Comparison of ENCODE assay signal across 14 cellular contexts in the genomic region with DNA sequence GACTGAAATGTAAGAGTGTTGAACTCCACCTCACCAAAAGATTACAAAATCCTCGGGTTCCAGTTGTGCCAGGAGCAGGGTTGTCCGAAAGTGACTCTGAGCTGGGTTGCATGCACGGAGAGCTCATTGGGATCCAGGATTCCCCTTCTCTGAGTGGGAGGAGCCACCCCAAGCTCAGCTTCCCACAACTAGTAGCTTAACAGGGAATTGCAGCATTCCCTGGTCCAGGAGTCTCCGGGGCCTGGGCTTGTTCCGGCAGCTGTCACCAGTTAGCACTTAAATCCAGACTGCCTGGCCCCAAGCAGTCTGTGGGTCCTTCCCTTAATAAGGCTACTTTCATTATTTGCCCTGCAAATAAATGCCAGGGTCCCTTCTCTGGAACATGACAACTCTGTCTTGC. TPM values are rescaled to one million over a fixed set of nuclear protein-coding genes. Genes with fewer than 3 reads are reported as not detected.
DNase-seq lines count a peak whose midpoint lies in the region; ATAC-seq and TF ChIP-seq lines count a peak whose summit lies in the region.
"Had no signal": no experiment of that assay in that cellular context is flagged by ENCODE, and none has a peak within 500 bp of the region (broad histone marks: within the 10 kb centered on the region; RNA-seq: fewer than 3 reads in every experiment).

No MANE protein-coding gene starts in this region.

- H3K27ac ChIP-seq in RWPE2 (ENCODE audit: poor library complexity, severe bottlenecking), result no peak overlapping the region

- ATAC-seq in RWPE2 (ENCODE audit: low read depth), result peak; percentile 35; the same call in 1 of the 3 replicates

- CTCF ChIA-PET in Calu3 (lab: Charles Lee), result interaction anchor here (0.9 kb wide), 1 partner anchor 30 kb away, joined by 5 read pairs; no protein-coding TSS in a partner anchor

- intact Hi-C loops in Calu3 (cut with micrococcal nuclease; ENCODE audit: unreplicated experiment), result no loop called here

- H3K27me3 Mint-ChIP-seq in Calu3 (ENCODE audit: unreplicated experiment), result no peaks in the 10 kb centered on the region
- H3K27me3 Mint-ChIP-seq in osteocyte (ENCODE audit: unreplicated experiment), result peaks cover 25% of the 10 kb centered on the region

- H3K36me3 ChIP-seq in RWPE2 (ENCODE audit: low read depth), result no peaks in the 10 kb centered on the region
- H3K36me3 ChIP-seq in H7 (replicated peaks; ENCODE audit: control insufficient read depth, insufficient read depth, low read length), result no peaks in the 10 kb centered on the region

- no peaks in the 10 kb centered on the region for H3K9me3 Mint-ChIP-seq in Calu3 (ENCODE audit: low read depth, unreplicated experiment)
- no peaks in the 10 kb centered on the region for H3K9me3 Mint-ChIP-seq in osteocyte (ENCODE audit: unreplicated experiment)

- H3K27ac Mint-ChIP-seq in Calu3 (ENCODE audit: unreplicated experiment) (no peak overlapping the region), osteocyte (ENCODE audit: unreplicated experiment) (no peak overlapping the region)

- no peaks in the 10 kb centered on the region for H3K9me3 ChIP-seq in RWPE2 (ENCODE audit: severe bottlenecking)

- TF ChIP-seq CTCF in RWPE2 (IDR thresholded peaks at IDR 0.05; ENCODE audit: poor library complexity, severe bottlenecking) (no peak), Calu3 (IDR thresholded peaks at IDR 0.05; ENCODE audit: unreplicated experiment) (no peak), osteocyte (IDR thresholded peaks at IDR 0.05) (no peak)

- no peaks in the 10 kb centered on the region for H3K4me1 ChIP-seq in RWPE2 (ENCODE audit: insufficient read depth, poor library complexity, severe bottlenecking)

- no peak overlapping the region for H3K4me3 Mint-ChIP-seq in Calu3 (ENCODE audit: low read depth, unreplicated experiment)
- H3K4me3 Mint-ChIP-seq in osteocyte (ENCODE audit: unreplicated experiment), result no peak overlapping the region
- H3K4me3 Mint-ChIP-seq: brain, H9 had no signal

- H3K36me3 Mint-ChIP-seq in Calu3 (ENCODE audit: insufficient read depth, unreplicated experiment), result no peaks in the 10 kb centered on the region
- no peaks in the 10 kb centered on the region for H3K36me3 Mint-ChIP-seq in osteocyte (ENCODE audit: unreplicated experiment)
- H3K36me3 Mint-ChIP-seq: brain had no signal

- H3K4me3 ChIP-seq in RWPE2 (ENCODE audit: severe bottlenecking) (no peak overlapping the region), H7 (ENCODE audit: insufficient read depth, low read depth, low read length) (no peak overlapping the region)

- peak; percentile 62 for DNase-seq in AG08395 (ENCODE audit: low spot score)
- DNase-seq in RWPE2 (ENCODE audit: low spot score), result no peak
- DNase-seq in fibroblast of gingiva (ENCODE audit: low read depth), result peak; percentile 59
- DNase-seq in left kidney (ENCODE audit: low read depth, low spot score), result peak; percentile 57
- DNase-seq in anterior cingulate cortex (lab: John Stamatoyannopoulos, UW), result no peak
- DNase-seq in Calu3, result no peak
- no peak for DNase-seq in H7
- DNase-seq in osteocyte (ENCODE audit: extremely low spot score, unreplicated experiment), result no peak
- DNase-seq: Caco-2; effector CD4-positive, alpha-beta T cell; GDM1; H9; NCI-H2029 treated with DMSO at 0.1 percent for 48 hours had no signal

- peaks cover 13% of the 10 kb centered on the region for H3K4me1 Mint-ChIP-seq in Calu3 (ENCODE audit: low read depth, unreplicated experiment)
- no peaks in the 10 kb centered on the region for H3K4me1 Mint-ChIP-seq in osteocyte (ENCODE audit: unreplicated experiment)

- BruUV-seq in Calu3 (replicated peaks; lab: Mats Ljungman, UMichigan), result no TSS peak

- no peaks in the 10 kb centered on the region for H3K27me3 ChIP-seq in RWPE2 (ENCODE audit: insufficient read depth, poor library complexity, severe bottlenecking)
- H3K27me3 ChIP-seq in H7 (ENCODE audit: control insufficient read depth, insufficient read depth, low read length), result no peaks in the 10 kb centered on the region

RNA-seq across cellular contexts. Expression of gene CD9, which starts 50.1 kb away (rescaled TPM):
- total RNA-seq in Calu3 (2022) (124 and 128 TPM in 2 replicates), osteocyte (77.1 and 84.5 TPM in 2 replicates)
- total RNA-seq in H7 (2014; rRNA removed; shearing (Covaris generic)), result 266 and 274 TPM in 2 replicates

Comparison
In these comparisons a context has a peak if more than half of its experiments do, and no peak if none do; other contexts are left out.
1. DNase-seq: peak in AG08395 (single experiment), fibroblast of gingiva (single experiment) and left kidney (single experiment); none in RWPE2 (single experiment), anterior cingulate cortex (0 of 58), Calu3 (single experiment), H7 (single experiment) and osteocyte (single experiment).